1 cellular context compared by ENCODE assay signal in genomic region chr5:138469540-138470321, GRCh38.
TF ChIP-seq lines count a peak whose summit lies in the region.

No MANE protein-coding gene starts in this region.

TF ChIP-seq in HepG2, 621 proteins besides CTCF, POLR2A, EP300 and RAD21 (continued from another document and continues in another):
- 0 out of 2 replicates have a peak, but pooled peaks have one; percentile 5 for TF ChIP-seq CEBPZ (IDR thresholded peaks at IDR 0.05; ENCODE audit: low read length)
- TF ChIP-seq ZC3H13 (CRISPR knock-in tag; IDR thresholded peaks at IDR 0.05): peak; percentile 94
- TF ChIP-seq NFYC (CRISPR knock-in tag; IDR thresholded peaks at IDR 0.05): no peak
- no peak for TF ChIP-seq ZNF768 (CRISPR knock-in tag; IDR thresholded peaks at IDR 0.05)
- TF ChIP-seq POLR2AphosphoS2 (IDR thresholded peaks at IDR 0.05; ENCODE audit: low read depth, low read length): peak; percentile 91
- TF ChIP-seq HOXA9 (CRISPR knock-in tag; IDR thresholded peaks at IDR 0.05; ENCODE audit: borderline replicate concordance): no peak
- peak; percentile 69 for TF ChIP-seq POLR2G (IDR thresholded peaks at IDR 0.05; ENCODE audit: low read depth, low read length)
- peak; percentile 95 for TF ChIP-seq BHLHE40 (IDR thresholded peaks at IDR 0.05; ENCODE audit: low read length)
- no peak for TF ChIP-seq CCAR2 (optimal IDR thresholded peaks at IDR 0.05; ENCODE audit: low read depth, low read length)
- 0 out of 2 replicates have a peak, but pooled peaks have one; percentile 37 for TF ChIP-seq MEF2D (CRISPR knock-in tag; IDR thresholded peaks at IDR 0.05)
- TF ChIP-seq SMAD9 (CRISPR knock-in tag; IDR thresholded peaks at IDR 0.05): no peak
- TF ChIP-seq NR2F6 (IDR thresholded peaks at IDR 0.05): no peak
- TF ChIP-seq NR2F6 (CRISPR knock-in tag; IDR thresholded peaks at IDR 0.05): peak; percentile 28; the same call in 1 of the 2 replicates
- peak; percentile 53 for TF ChIP-seq SKI (IDR thresholded peaks at IDR 0.05; ENCODE audit: partially characterized antibody)
- no peak for TF ChIP-seq ZNF550 (CRISPR knock-in tag; IDR thresholded peaks at IDR 0.05; ENCODE audit: borderline replicate concordance)
- no peak for TF ChIP-seq PCBP1 (IDR thresholded peaks at IDR 0.05; ENCODE audit: borderline replicate concordance, low read depth, low read length)
- TF ChIP-seq PAX8 (CRISPR knock-in tag; IDR thresholded peaks at IDR 0.05; ENCODE audit: borderline replicate concordance): no peak
- peak; percentile 60 for TF ChIP-seq RARA (CRISPR knock-in tag; IDR thresholded peaks at IDR 0.05)
- TF ChIP-seq CHD2 (IDR thresholded peaks at IDR 0.05; ENCODE audit: low read depth, low read length): peak; percentile 77
- TF ChIP-seq NR2F2 (IDR thresholded peaks at IDR 0.05; ENCODE audit: borderline replicate concordance, low read depth): no peak
- TF ChIP-seq NR2F1 (CRISPR knock-in tag; IDR thresholded peaks at IDR 0.05): 0 out of 4 replicates have a peak, but pooled peaks of 1 of the 2 experiments have one; percentile 35
- no peak for TF ChIP-seq ZNF609 (CRISPR knock-in tag; IDR thresholded peaks at IDR 0.05; ENCODE audit: borderline replicate concordance)
- TF ChIP-seq ZBTB10 (CRISPR knock-in tag; IDR thresholded peaks at IDR 0.05; ENCODE audit: borderline replicate concordance): no peak
- peak; percentile 91 for TF ChIP-seq AGO1 (IDR thresholded peaks at IDR 0.05; ENCODE audit: low read depth, low read length, poor library complexity, severe bottlenecking)
- TF ChIP-seq SALL1 (CRISPR knock-in tag; IDR thresholded peaks at IDR 0.05): peak; percentile 8; the same call in 1 of the 2 replicates
- 0 out of 2 replicates have a peak, but pooled peaks have one; percentile 8 for TF ChIP-seq SMC3 (IDR thresholded peaks at IDR 0.05; ENCODE audit: low read length)
- 0 out of 2 replicates have a peak, but pooled peaks have one; percentile 0 for TF ChIP-seq MAZ (IDR thresholded peaks at IDR 0.05; ENCODE audit: borderline replicate concordance, low read depth, low read length)
- no peak for TF ChIP-seq MAZ (CRISPR knock-in tag; IDR thresholded peaks at IDR 0.05; ENCODE audit: low read depth)
- TF ChIP-seq ZNF740 (CRISPR knock-in tag; IDR thresholded peaks at IDR 0.05): no peak
- no peak for TF ChIP-seq RELA (CRISPR knock-in tag; IDR thresholded peaks at IDR 0.05)
- no peak for TF ChIP-seq BATF2 (CRISPR knock-in tag; IDR thresholded peaks at IDR 0.05)
- no peak for TF ChIP-seq ZFAT (CRISPR knock-in tag; conservative IDR thresholded peaks at IDR 0.05)
- TF ChIP-seq KDM6A (CRISPR knock-in tag; IDR thresholded peaks at IDR 0.05; ENCODE audit: low read depth): no peak
- no peak for TF ChIP-seq MNT (IDR thresholded peaks at IDR 0.05)
- TF ChIP-seq ZSCAN25 (CRISPR knock-in tag; IDR thresholded peaks at IDR 0.05): no peak
- TF ChIP-seq NFAT5 (CRISPR knock-in tag; IDR thresholded peaks at IDR 0.05): no peak
- no peak for TF ChIP-seq ETV6 (CRISPR knock-in tag; conservative IDR thresholded peaks at IDR 0.05)
- TF ChIP-seq ZNF644 (CRISPR knock-in tag; IDR thresholded peaks at IDR 0.05; ENCODE audit: low read depth): peak; percentile 0; the same call in 1 of the 2 replicates
- TF ChIP-seq NKX3-1 (CRISPR knock-in tag; IDR thresholded peaks at IDR 0.05): no peak
- TF ChIP-seq RORA (CRISPR knock-in tag; IDR thresholded peaks at IDR 0.05): no peak
- no peak for TF ChIP-seq NCOA2 (CRISPR knock-in tag; IDR thresholded peaks at IDR 0.05)
